Comparison of ENCODE assay signal across 14 cellular contexts in the genomic region with DNA sequence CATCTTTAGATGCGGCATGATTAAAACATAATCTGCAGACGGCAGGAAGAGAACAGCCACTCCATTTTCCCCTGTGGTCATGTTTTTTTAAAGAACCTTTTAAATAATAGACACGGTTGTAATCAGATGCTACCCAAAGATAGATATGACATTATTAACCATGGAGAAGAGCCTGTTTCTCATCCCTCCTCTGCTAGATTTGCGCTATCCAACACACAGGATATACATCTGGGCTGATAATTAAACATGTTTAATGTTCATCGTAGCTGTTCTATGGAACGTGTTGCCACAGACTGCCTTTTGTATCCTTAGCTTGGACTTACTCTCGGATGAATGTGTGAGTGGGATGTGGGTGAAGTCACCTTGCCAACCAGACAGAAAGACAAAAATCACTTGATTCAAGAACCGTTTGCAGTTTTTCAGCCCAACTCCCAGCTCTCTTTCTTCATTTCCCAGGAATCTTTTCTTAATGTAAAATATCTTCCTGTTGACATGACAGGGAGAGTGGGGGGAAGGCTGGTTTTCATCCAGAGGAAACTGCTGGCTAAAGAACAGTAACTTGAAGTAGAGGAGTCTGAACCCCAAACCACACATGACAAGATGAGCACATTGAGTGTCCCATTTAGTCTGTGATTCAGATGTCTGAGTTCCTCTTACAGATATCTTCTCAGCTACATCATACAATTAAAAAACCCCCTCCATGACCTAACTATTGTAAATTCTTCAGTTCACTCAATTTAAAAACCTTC.
DNase-seq lines count a peak whose midpoint lies in the region; ATAC-seq and TF ChIP-seq lines count a peak whose summit lies in the region.
"Had no signal": no experiment of that assay in that cellular context is flagged by ENCODE, and none has a peak within 500 bp of the region (broad histone marks: within the 10 kb centered on the region; RNA-seq: fewer than 3 reads in every experiment).

No MANE protein-coding gene starts in this region.

- peaks cover 43% of the 10 kb centered on the region for H3K4me1 Mint-ChIP-seq in progenitor cell of endocrine pancreas (ENCODE audit: low read depth)

- no peak overlapping the region for H3K4me3 Mint-ChIP-seq in progenitor cell of endocrine pancreas (ENCODE audit: low read depth)
- H3K4me3 Mint-ChIP-seq: T-helper 1 cell treated with Interleukin-12 subunit alpha and Interleukin-12 subunit beta and Interleukin-4 antibody, amounts not matched to agents 30 μg/mL and 1 μg/mL, for 36 hours had no signal

- H3K36me3 ChIP-seq in thyroid gland = no peaks in the 10 kb centered on the region
- H3K36me3 ChIP-seq: BLaER1 treated with 17β-estradiol and CSF1 and Interleukin-3, amounts not matched to agents 10 nM and 100 nM; suprapubic skin had no signal

- no peaks in the 10 kb centered on the region for H3K36me3 Mint-ChIP-seq in progenitor cell of endocrine pancreas (ENCODE audit: insufficient read depth)

- intact Hi-C loops in thyroid gland (cut with DNase I) = no loop called here

- no peak for TF ChIP-seq POLR2A in thyroid gland (IDR thresholded peaks at IDR 0.05)

- no peaks in the 10 kb centered on the region for H3K9me3 ChIP-seq in thyroid gland
- H3K9me3 ChIP-seq: BLaER1 treated with 17β-estradiol and CSF1 and Interleukin-3, amounts not matched to agents 10 nM and 100 nM; psoas muscle; suprapubic skin had no signal

- H3K27ac ChIP-seq in thyroid gland = no peak overlapping the region
- H3K27ac ChIP-seq: BLaER1 treated with 17β-estradiol and CSF1 and Interleukin-3, amounts not matched to agents 10 nM and 100 nM; psoas muscle had no signal

- no peaks in the 10 kb centered on the region for H3K27me3 ChIP-seq in thyroid gland
- H3K27me3 ChIP-seq: BLaER1 treated with 17β-estradiol and CSF1 and Interleukin-3, amounts not matched to agents 10 nM and 100 nM; suprapubic skin had no signal

- no peaks in the 10 kb centered on the region for H3K9me3 Mint-ChIP-seq in progenitor cell of endocrine pancreas (ENCODE audit: low read depth)
- H3K9me3 Mint-ChIP-seq: T-helper 1 cell treated with Interleukin-12 subunit alpha and Interleukin-12 subunit beta and Interleukin-4 antibody, amounts not matched to agents 30 μg/mL and 1 μg/mL, for 36 hours had no signal

- H3K4me1 ChIP-seq in thyroid gland = peaks cover 17 to 25% of the 10 kb centered on the region in 2 donors
- H3K4me1 ChIP-seq: psoas muscle had no signal

- no peaks in the 10 kb centered on the region for H3K27me3 Mint-ChIP-seq in progenitor cell of endocrine pancreas

- peak; percentile 63 for DNase-seq in EL
- peak; percentile 93 for DNase-seq in amniotic epithelial cell (ENCODE audit: low read depth)
- peak; percentile 60 for DNase-seq in foreskin melanocyte
- DNase-seq in progenitor cell of endocrine pancreas (ENCODE audit: low spot score, unreplicated experiment) = no peak
- no peak for DNase-seq in NCI-H446 (lab: John Stamatoyannopoulos, UW)
- DNase-seq in thyroid gland = no peak
- DNase-seq in cerebellar nuclear complex (lab: John Stamatoyannopoulos, UW) = no peak
- DNase-seq: NCI-H1694, psoas muscle had no signal

- no peak overlapping the region for H3K4me3 ChIP-seq in thyroid gland (replicated peaks in 1 of 3)
- H3K4me3 ChIP-seq: BLaER1 treated with 17β-estradiol and CSF1 and Interleukin-3, amounts not matched to agents 10 nM and 100 nM; psoas muscle; suprapubic skin had no signal

- WGBS in thyroid gland, 2 donors = 78 to 82% methylated on average over 8 of the region's 8 CpGs

- TF ChIP-seq CTCF in progenitor cell of endocrine pancreas (IDR thresholded peaks at IDR 0.05; ENCODE audit: unreplicated experiment) (no peak), thyroid gland (IDR thresholded peaks at IDR 0.05) (no peak)

- no peak for ATAC-seq in HG03280 (IDR thresholded peaks at IDR 0.05; ENCODE audit: unreplicated experiment)
- ATAC-seq: left colon, psoas muscle had no signal

- peak overlapping the region; percentile 93 for H3K27ac Mint-ChIP-seq in progenitor cell of endocrine pancreas
- H3K27ac Mint-ChIP-seq: T-helper 1 cell treated with Interleukin-12 subunit alpha and Interleukin-12 subunit beta and Interleukin-4 antibody, amounts not matched to agents 30 μg/mL and 1 μg/mL, for 36 hours had no signal

Comparison
In these comparisons a context has a peak if more than half of its experiments do, and no peak if none do; other contexts are left out.
1. DNase-seq: peak in EL (single experiment), amniotic epithelial cell (single experiment) and foreskin melanocyte (single experiment); none in progenitor cell of endocrine pancreas (single experiment), NCI-H446 (0 of 2), thyroid gland (0 of 2) and cerebellar nuclear complex (0 of 2).